8 cellular contexts compared by ENCODE assay signal in genomic region chr1:153544453-153545066, GRCh38. TPM values are rescaled to one million over a fixed set of nuclear protein-coding genes. Genes with fewer than 3 reads are reported as not detected.
A peak's percentile ranks its signal among the peaks of the same experiment; 100 is the strongest.
DNase-seq lines count a peak whose midpoint lies in the region; ATAC-seq and TF ChIP-seq lines count a peak whose summit lies in the region.

No MANE protein-coding gene starts in this region.

- in situ Hi-C loops in KBM-7 (cut with MboI; ENCODE audit: low pct_unique_long_range_greater_than_20kb, low sequenced_read_pairs): loop anchor here (25.0 kb wide), 1 partner anchor 418 kb away; the partner anchor contains the start of genes CREB3L4, CRTC2 and SLC39A1

- peak overlapping the region; percentile 96 for H3K27ac ChIP-seq in RWPE1

- H3K9me3 Mint-ChIP-seq in Calu3 (ENCODE audit: low read depth, unreplicated experiment): no peaks in the 10 kb centered on the region

- peak overlapping the region; percentile 94 for H3K27ac Mint-ChIP-seq in Calu3 (ENCODE audit: unreplicated experiment)

- H3K27me3 Mint-ChIP-seq in Calu3 (ENCODE audit: unreplicated experiment): no peaks in the 10 kb centered on the region

- no peak for TF ChIP-seq CTCF in Calu3 (IDR thresholded peaks at IDR 0.05; ENCODE audit: unreplicated experiment)
- TF ChIP-seq CTCF in RWPE1 (conservative IDR thresholded peaks at IDR 0.05; ENCODE audit: low read depth): no peak
- TF ChIP-seq CTCF in fibroblast of the aortic adventitia (IDR thresholded peaks at IDR 0.05; ENCODE audit: insufficient read depth, low read length): no peak

- DNase-seq in Calu3 (no peak), RWPE1 (ENCODE audit: low spot score) (no peak), fibroblast of the aortic adventitia (ENCODE audit: low read depth) (no peak), retina (peak; percentile 42), KBM-7 (no peak), NCI-H1092 (lab: John Stamatoyannopoulos, UW) (no peak)

- H3K4me1 Mint-ChIP-seq in Calu3 (ENCODE audit: low read depth, unreplicated experiment): peaks cover 87% of the 10 kb centered on the region

- H3K36me3 Mint-ChIP-seq in Calu3 (ENCODE audit: insufficient read depth, unreplicated experiment): peaks cover 25% of the 10 kb centered on the region

- peak overlapping the region; percentile 68 for H3K4me3 Mint-ChIP-seq in Calu3 (ENCODE audit: low read depth, unreplicated experiment)

- peak overlapping the region; percentile 62 for H3K4me3 ChIP-seq in fibroblast of the aortic adventitia (ENCODE audit: low read depth, low read length)

- BruUV-seq in Calu3 (replicated peaks; lab: Mats Ljungman, UMichigan): TSS peak; percentile 89

- intact Hi-C loops in Calu3 (cut with micrococcal nuclease; ENCODE audit: unreplicated experiment): no loop called here

- ATAC-seq in HG03108 (IDR thresholded peaks at IDR 0.05; ENCODE audit: unreplicated experiment): no peak
- ATAC-seq in GM19035 (IDR thresholded peaks at IDR 0.05; ENCODE audit: unreplicated experiment): no peak

- CTCF ChIA-PET in Calu3 (lab: Charles Lee): interaction anchor here (0.7 to 2.4 kb wide), 12 partner anchors 9 to 83 kb away, joined by 3 to 29 read pairs (median 6); partner anchors contain the start of genes S100A13, S100A2 and S100A6
- CTCF ChIA-PET in RWPE1 (lab: Yijun Ruan, JAX): interaction anchor here (0.9 to 1.6 kb wide), 3 partner anchors 23 to 73 kb away, joined by 3 to 10 read pairs (median 4); no protein-coding TSS in a partner anchor

- POLR2A ChIA-PET in RWPE1 (lab: Yijun Ruan, JAX; ENCODE audit: low non-redundant PET): interaction anchor here (0.9 to 1.5 kb wide), 2 partner anchors 10 to 19 kb away, joined by 3 to 6 read pairs; no protein-coding TSS in a partner anchor

RNA-seq across cellular contexts. Expression of gene S100A4, which starts 1.0 kb away (rescaled TPM):
- total RNA-seq in Calu3 (2022) (19.8 and 20.5 TPM in 2 replicates), fibroblast of the aortic adventitia (ENCODE audit: low replicate concordance) (203 and 585 TPM in 2 replicates)

RNA-seq across cellular contexts. Expression of gene S100A5, which starts 3.8 kb away (rescaled TPM):
- total RNA-seq in Calu3 (2022) (not detected in 2 replicates), fibroblast of the aortic adventitia (ENCODE audit: low replicate concordance) (0.99 TPM in 1 of 2 replicates, not detected in the other)

RNA-seq across cellular contexts. Expression of gene S100A3, which starts 4.5 kb away (rescaled TPM):
- total RNA-seq in Calu3 (2022) (not detected in 2 replicates), fibroblast of the aortic adventitia (ENCODE audit: low replicate concordance) (4.3 TPM in 1 of 2 replicates, not detected in the other)

RNA-seq across cellular contexts. Expression of gene S100A6, which starts 8.8 kb away (rescaled TPM):
- total RNA-seq in Calu3 (2022) (1,521 and 2,023 TPM in 2 replicates), fibroblast of the aortic adventitia (ENCODE audit: low replicate concordance) (681 and 1,303 TPM in 2 replicates)

RNA-seq across cellular contexts. Expression of gene S100A2, which starts 21.1 kb away (rescaled TPM):
- 11.1 and 14.1 TPM in 2 replicates for total RNA-seq in Calu3 (2022)
- 3.3 TPM in 1 of 2 replicates, not detected in the other for total RNA-seq in fibroblast of the aortic adventitia (ENCODE audit: low replicate concordance)
